ENCODE assay signal across 28 cellular contexts in the genomic region with DNA sequence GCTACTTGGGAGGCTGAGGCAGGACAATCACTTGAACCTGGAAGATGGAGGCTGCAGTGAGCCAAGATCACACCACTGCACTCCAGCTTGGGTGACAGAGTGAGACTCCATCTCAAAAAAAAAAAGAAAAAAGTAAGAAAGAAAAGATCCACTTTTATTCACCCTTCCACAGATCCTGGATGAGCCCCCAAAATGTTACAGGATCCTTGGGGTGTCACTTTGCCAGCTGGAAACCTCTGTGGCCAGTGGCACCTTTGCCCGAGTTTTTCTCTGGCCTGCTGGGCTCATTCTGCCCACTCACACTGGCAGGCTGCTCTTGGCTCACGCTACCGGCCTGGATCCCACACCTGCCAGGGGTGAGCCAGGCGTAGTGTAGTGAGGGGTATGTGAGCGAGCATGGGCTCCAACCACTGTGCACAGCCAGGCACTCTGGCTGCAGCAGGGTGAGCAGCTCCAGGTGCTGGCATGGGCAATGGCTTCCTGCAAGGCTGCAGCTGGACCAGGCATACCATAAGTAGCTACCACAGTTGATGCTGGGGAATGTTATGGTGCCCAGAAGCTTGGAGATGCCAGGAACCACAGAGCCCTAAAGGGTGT. TPM values are rescaled to one million over a fixed set of nuclear protein-coding genes. Genes with fewer than 3 reads are reported as not detected.
DNase-seq lines count a peak whose midpoint lies in the region; ATAC-seq, FAIRE-seq and TF ChIP-seq lines count a peak whose summit lies in the region.
"Had no signal": no experiment of that assay in that cellular context is flagged by ENCODE, and none has a peak within 500 bp of the region (broad histone marks: within the 10 kb centered on the region; RNA-seq: fewer than 3 reads in every experiment).

No MANE protein-coding gene starts in this region.

- no peaks in the 10 kb centered on the region for H3K36me3 ChIP-seq in HepG2 (replicated peaks in 1 of 2; ENCODE audit: control insufficient read depth in 1 of 2, insufficient read depth in 2 of 2, low read length in 2 of 2)
- H3K36me3 ChIP-seq in right lobe of liver, result no peaks in the 10 kb centered on the region
- no peaks in the 10 kb centered on the region for H3K36me3 ChIP-seq in mesenchymal stem cell (ENCODE audit: control insufficient read depth in 1 of 2, insufficient read depth in 2 of 2, low read depth in 1 of 2, low read length in 2 of 2)
- H3K36me3 ChIP-seq: gastroesophageal sphincter, MG63, SJSA1, thoracic aorta, uterus had no signal

- DNase-seq in HepG2 (ENCODE audit: low spot score), result no peak
- DNase-seq in right lobe of liver, result no peak
- peak; percentile 19 for DNase-seq in NCI-H226
- peak; percentile 44 for DNase-seq in mesenchymal stem cell
- DNase-seq in omental fat pad (ENCODE audit: low spot score), result no peak
- DNase-seq: activated CD4-positive, alpha-beta T cell treated with anti-CD3 and anti-CD28 coated beads for 4 hours; activated CD8-positive, alpha-beta T cell treated with anti-CD3 and anti-CD28 coated beads, Interleukin-2, amount 10 ng/mL, durations not matched to agents 7 days and 5 days; DMS79; GDM1; hypothalamus; KG1; left colon; MG63; NCI-H1930; small intestine; stimulated activated naive CD4-positive, alpha-beta T cell treated with Interleukin-2 at 50 U/mL for 16 hours; T-helper 9 cell; uterus had no signal

- ATAC-seq in HepG2, result no peak
- ATAC-seq in right lobe of liver, result no peak
- no peak for ATAC-seq in HG02970 (IDR thresholded peaks at IDR 0.05; ENCODE audit: low FRiP score, unreplicated experiment)
- no peak for ATAC-seq in omental fat pad (ENCODE audit: low FRiP score)
- no peak for ATAC-seq in HG02678 (IDR thresholded peaks at IDR 0.05; ENCODE audit: unreplicated experiment)
- ATAC-seq: activated CD8-positive, alpha-beta T cell treated with anti-CD3 and anti-CD28 coated beads, Interleukin-2, amount 10 ng/mL, durations not matched to agents 7 days and 5 days; gastroesophageal sphincter; left colon had no signal

- peaks cover 14% of the 10 kb centered on the region for H3K9me3 ChIP-seq in HepG2 (ENCODE audit: low read length)
- H3K9me3 ChIP-seq in right lobe of liver, result peaks cover 0 to 12% (median 6%) of the 10 kb centered on the region in 4 donors
- peaks cover 20% of the 10 kb centered on the region for H3K9me3 ChIP-seq in mesenchymal stem cell (ENCODE audit: control insufficient read depth, low read length)

- H2BK12ac ChIP-seq in mesenchymal stem cell (ENCODE audit: low read length in 2 of 2), result no peak overlapping the region

- H3K4ac ChIP-seq in mesenchymal stem cell (ENCODE audit: low read depth in 1 of 2, low read length in 2 of 2), result no peak overlapping the region

- no peak overlapping the region for H3K9ac ChIP-seq in HepG2 (ENCODE audit: insufficient read depth, low read depth, low read length)
- H3K9ac ChIP-seq in mesenchymal stem cell (ENCODE audit: low read length), result no peak overlapping the region
- H3K9ac ChIP-seq: parathyroid adenoma had no signal

- no peak for TF ChIP-seq RAD21 in HepG2 (CRISPR knock-in tag; IDR thresholded peaks at IDR 0.05)

- CTCF ChIA-PET in HepG2 (lab: Yijun Ruan, JAX; ENCODE audit: low intra/inter-chr PET ratio, low total read pairs), result no interaction called here

- no peak overlapping the region for H3K14ac ChIP-seq in mesenchymal stem cell (ENCODE audit: low read length in 2 of 2)

- TF ChIP-seq CTCF in HepG2 (CRISPR knock-in tag; IDR thresholded peaks at IDR 0.05) (no peak), right lobe of liver (IDR thresholded peaks at IDR 0.05) (no peak), omental fat pad (IDR thresholded peaks at IDR 0.05) (no peak)

- FAIRE-seq in HepG2 (lab: Jason Lieb, UNC), result no peak
- FAIRE-seq: endothelial cell of umbilical vein, H1, small intestine had no signal

- H3K4me3 ChIP-seq in HepG2 (replicated peaks in 1 of 3; ENCODE audit: insufficient read depth in 1 of 3, low read depth in 2 of 3, low read length in 3 of 3), result no peak overlapping the region
- no peak overlapping the region for H3K4me3 ChIP-seq in right lobe of liver
- H3K4me3 ChIP-seq in mesenchymal stem cell (ENCODE audit: insufficient read depth in 1 of 2, low read depth in 1 of 2, low read length in 2 of 2), result no peak overlapping the region
- H3K4me3 ChIP-seq: gastroesophageal sphincter, MG63, SJSA1, thoracic aorta, uterus had no signal

- no peak overlapping the region for H3K18ac ChIP-seq in mesenchymal stem cell (ENCODE audit: low read depth in 1 of 2, low read length in 2 of 2)

- BruUV-seq in HepG2 (replicated peaks; lab: Mats Ljungman, UMichigan), result no TSS peak

- H2AK5ac ChIP-seq in mesenchymal stem cell (ENCODE audit: low read length, severe bottlenecking), result no peak overlapping the region

- no peaks in the 10 kb centered on the region for H3K79me1 ChIP-seq in mesenchymal stem cell (replicated peaks; ENCODE audit: low read length, poor library complexity, severe bottlenecking)

- H3K4me2 ChIP-seq in HepG2 (ENCODE audit: low read depth, low read length) (no peak overlapping the region), mesenchymal stem cell (ENCODE audit: low read length, poor library complexity, severe bottlenecking) (no peak overlapping the region)

- no peak overlapping the region for H2BK5ac ChIP-seq in mesenchymal stem cell (ENCODE audit: low read depth, low read length, poor library complexity, severe bottlenecking)

- POLR2A ChIA-PET in HepG2 (lab: Yijun Ruan, JAX), result interaction anchor here (0.9 to 2.8 kb wide), 9 partner anchors 10 to 120 kb away, joined by 3 to 28 read pairs (median 4); partner anchors contain the start of genes C15orf39 and PPCDC

- no peak overlapping the region for H2BK120ac ChIP-seq in mesenchymal stem cell (ENCODE audit: low read depth, low read length)

- H3K23ac ChIP-seq in mesenchymal stem cell (ENCODE audit: low read length in 2 of 2), result no peak overlapping the region

- H2AFZ ChIP-seq in HepG2 (ENCODE audit: low read length) (no peak overlapping the region), mesenchymal stem cell (ENCODE audit: low read depth, low read length) (no peak overlapping the region)
- H2AFZ ChIP-seq: parathyroid adenoma had no signal

- H3K27me3 ChIP-seq in HepG2 (ENCODE audit: control insufficient read depth in 1 of 2, insufficient read depth in 2 of 2, low read length in 2 of 2), result no peaks in the 10 kb centered on the region
- no peaks in the 10 kb centered on the region for H3K27me3 ChIP-seq in right lobe of liver
- peaks cover 0 to 5% of the 10 kb centered on the region in 2 experiments for H3K27me3 ChIP-seq in mesenchymal stem cell (ENCODE audit: control insufficient read depth in 1 of 2, insufficient read depth in 1 of 2, low read length in 2 of 2)
- H3K27me3 ChIP-seq: gastroesophageal sphincter, MG63, SJSA1, uterus had no signal

- H4K20me1 ChIP-seq in HepG2 (ENCODE audit: insufficient read depth, low read length), result no peaks in the 10 kb centered on the region

- intact Hi-C loops in HepG2 (cut with micrococcal nuclease; ENCODE audit: unreplicated experiment) (no loop called here), right lobe of liver (cut with DNase I) (no loop called here)

- H4K8ac ChIP-seq in mesenchymal stem cell (ENCODE audit: low read length), result no peak overlapping the region

- in situ Hi-C loops in HepG2 (cut with HindIII; ENCODE audit: extremely low pct_ligation_motif_present, low pct_unique_long_range_greater_than_20kb), result no loop called here

- no peak overlapping the region for H4K91ac ChIP-seq in mesenchymal stem cell (ENCODE audit: low read length)

- no peak for TF ChIP-seq EP300 in HepG2 (IDR thresholded peaks at IDR 0.05; ENCODE audit: low read depth in 2 of 2, low read length in 2 of 2)
- no peak for TF ChIP-seq EP300 in HepG2 (CRISPR knock-in tag; IDR thresholded peaks at IDR 0.05; ENCODE audit: borderline replicate concordance)

- no peak overlapping the region for H2BK15ac ChIP-seq in mesenchymal stem cell (ENCODE audit: low read depth, poor library complexity, severe bottlenecking)

- peak overlapping the region; percentile 71 for H3K27ac ChIP-seq in HepG2 (ENCODE audit: extremely low read length, insufficient read depth, low read length)
- H3K27ac ChIP-seq in right lobe of liver, result no peak overlapping the region
- no peak overlapping the region for H3K27ac ChIP-seq in mesenchymal stem cell (ENCODE audit: low read length, poor library complexity, severe bottlenecking)
- H3K27ac ChIP-seq: gastroesophageal sphincter, HL-60, parathyroid adenoma, RWPE1, SJSA1, thoracic aorta, uterus had no signal

- 94% methylated on average over 5 of the region's 5 CpGs for WGBS in HepG2 (ENCODE audit: low lambda C conversion rate)
- WGBS in right lobe of liver (ENCODE audit: insufficient coverage, low coverage, low lambda C conversion rate, missing lambda C conversion rate), result 100% methylated on average over 1 of the region's 5 CpGs
- 85% methylated on average over 5 of the region's 5 CpGs for WGBS in mesenchymal stem cell

- peaks cover 74% of the 10 kb centered on the region for H3K4me1 ChIP-seq in HepG2 (ENCODE audit: insufficient read depth, low read length)
- no peaks in the 10 kb centered on the region for H3K4me1 ChIP-seq in right lobe of liver
- H3K4me1 ChIP-seq in mesenchymal stem cell (ENCODE audit: control insufficient read depth, insufficient read depth, low read depth, low read length), result no peaks in the 10 kb centered on the region
- H3K4me1 ChIP-seq: gastroesophageal sphincter, parathyroid adenoma, uterus had no signal

- TF ChIP-seq POLR2A in HepG2 (IDR thresholded peaks at IDR 0.05; ENCODE audit: insufficient read depth in 1 of 2, low read depth in 2 of 2, low read length in 2 of 2) (no peak), right lobe of liver (IDR thresholded peaks at IDR 0.05) (no peak)

- H3K79me2 ChIP-seq in HepG2 (ENCODE audit: insufficient read depth, low read length), result no peaks in the 10 kb centered on the region
- H3K79me2 ChIP-seq: parathyroid adenoma had no signal

RNA-seq across cellular contexts. Expression of gene C15orf39, which starts 57.8 kb away (rescaled TPM):
- 13.5 and 17.5 TPM in 2 replicates for total RNA-seq in HepG2 (2016; rRNA removed; fragmentation: Illumina TruSeq; extraction: Trizol)
- 3.3 and 3.4 TPM in 2 replicates for total RNA-seq in HepG2 (2016; cell fraction: cytosol; rRNA removed; fragmentation: Illumina TruSeq; extraction: Trizol; ENCODE audit: low read depth)
- 14.9 and 16.1 TPM in 2 replicates for total RNA-seq in HepG2 (2016; cell fraction: insoluble cytoplasmic fraction; rRNA removed; fragmentation: Illumina TruSeq; extraction: Trizol)
- total RNA-seq in HepG2 (2016; cell fraction: membrane; rRNA removed; fragmentation: Illumina TruSeq; extraction: Trizol), result 10.8 and 11.9 TPM in 2 replicates
- total RNA-seq in HepG2 (2016; cell fraction: nucleus; rRNA removed; fragmentation: Illumina TruSeq; extraction: Trizol), result 15.0 and 15.3 TPM in 2 replicates
- 6.2 and 8.1 TPM in 2 replicates for polyA plus RNA-seq in HepG2 (2011; rRNA removed)
- 3.4 and 5.1 TPM in 2 replicates for polyA plus RNA-seq in HepG2 (2011; cell fraction: cytosol; rRNA removed)
- polyA plus RNA-seq in HepG2 (2011; cell fraction: nucleus; rRNA removed), result 22.0 and 24.2 TPM in 2 replicates
- 14.6 and 19.5 TPM in 2 replicates for polyA plus RNA-seq in HepG2 (2012)
- 1.9 and 2.1 TPM in 2 replicates for polyA plus RNA-seq in HepG2 (2016; cell fraction: cytosol; fragmentation: Illumina TruSeq; extraction: Trizol; ENCODE audit: low read depth)
- polyA plus RNA-seq in HepG2 (2016; cell fraction: insoluble cytoplasmic fraction; fragmentation: Illumina TruSeq; extraction: Trizol; ENCODE audit: low read depth), result 20.1 and 30.7 TPM in 2 replicates
- polyA plus RNA-seq in HepG2 (2016; cell fraction: membrane; fragmentation: Illumina TruSeq; extraction: Trizol; ENCODE audit: low read depth), result 5.4 and 6.0 TPM in 2 replicates
- polyA plus RNA-seq in HepG2 (2016; cell fraction: nucleus; fragmentation: Illumina TruSeq; extraction: Trizol; ENCODE audit: insufficient read depth, low read depth), result 23.1 and 30.5 TPM in 2 replicates
- polyA minus RNA-seq in HepG2 (2011; rRNA and poly(A)+ RNA removed; ENCODE audit: low replicate concordance), result 26.0 and 33.5 TPM in 2 replicates
- polyA minus RNA-seq in HepG2 (2011; cell fraction: cytosol; rRNA and poly(A)+ RNA removed), result 17.1 and 17.5 TPM in 2 replicates
- polyA minus RNA-seq in HepG2 (2011; cell fraction: nucleus; rRNA and poly(A)+ RNA removed), result 20.3 and 23.0 TPM in 2 replicates
- 1 to 10 TPM; 3.6 to 9.4 (median 5.8) TPM for total RNA-seq in right lobe of liver
- polyA plus RNA-seq in mesenchymal stem cell (2013, experiment 1 of 2), result 12.4 TPM
- polyA plus RNA-seq in mesenchymal stem cell (2013, experiment 2 of 2), result 12.2 TPM
- 10 to 100 TPM in 3 of 4 donors, 1 to 10 TPM in 1; 7.8 to 25.0 (median 13.9) TPM for total RNA-seq in omental fat pad

Comparison
In these comparisons a context has a peak if more than half of its experiments do, and no peak if none do; other contexts are left out.
1. DNase-seq: peak in NCI-H226 (single experiment) and mesenchymal stem cell (single experiment); none in HepG2 (single experiment), right lobe of liver (0 of 3) and omental fat pad (single experiment).